8 cellular contexts compared by ENCODE assay signal in genomic region chr17:58755577-58756245, GRCh38. TPM values are rescaled to one million over a fixed set of nuclear protein-coding genes. Genes with fewer than 3 reads are reported as not detected.
DNase-seq lines count a peak whose midpoint lies in the region; FAIRE-seq and TF ChIP-seq lines count a peak whose summit lies in the region.

PPM1E (plus strand) TSS chr17:58755854.

- no peaks in the 10 kb centered on the region for H3K9me3 Mint-ChIP-seq in neural progenitor cell

- CTCF ChIA-PET in PC-9 (lab: Charles Lee) = no interaction called here

- no peak within 1 kb of the TSS for H3K27ac ChIP-seq in PC-9
- no peak within 1 kb of the TSS for H3K27ac ChIP-seq in neural progenitor cell
- no peak within 1 kb of the TSS for H3K27ac ChIP-seq in thymus (ENCODE audit: low read depth)

- peaks cover 6% of the 10 kb centered on the region for H3K36me3 Mint-ChIP-seq in neural progenitor cell

- H3K4me3 Mint-ChIP-seq in neural progenitor cell = peak within 1 kb of the TSS; percentile 100

- POLR2A ChIA-PET in PC-9 (lab: Charles Lee; ENCODE audit: unreplicated experiment) = no interaction called here

- H3K9me2 ChIP-seq in PC-9 (ENCODE audit: insufficient read depth) = no peaks in the 10 kb centered on the region

- H3K79me2 ChIP-seq in PC-9 (ENCODE audit: low read depth) (no peaks in the 10 kb centered on the region), neural progenitor cell (ENCODE audit: low read depth) (peaks cover 28% of the 10 kb centered on the region)

- TF ChIP-seq RAD21 in Ishikawa (IDR thresholded peaks at IDR 0.05; ENCODE audit: low read depth) = no peak

- H2AFZ ChIP-seq in PC-9 = no peak within 1 kb of the TSS
- peak within 1 kb of the TSS; percentile 78 for H2AFZ ChIP-seq in neural progenitor cell (replicated peaks)

- no peaks in the 10 kb centered on the region for H3K4me1 ChIP-seq in PC-9 (replicated peaks; ENCODE audit: insufficient read depth)
- peaks cover 11% of the 10 kb centered on the region for H3K4me1 ChIP-seq in neural progenitor cell
- peaks cover 16% of the 10 kb centered on the region for H3K4me1 ChIP-seq in thymus (ENCODE audit: control insufficient read depth, insufficient read depth, low read length)

- H3K36me3 ChIP-seq in PC-9 (ENCODE audit: low read depth) = no peaks in the 10 kb centered on the region
- no peaks in the 10 kb centered on the region for H3K36me3 ChIP-seq in neural progenitor cell
- H3K36me3 ChIP-seq in thymus (ENCODE audit: control insufficient read depth, insufficient read depth) = no peaks in the 10 kb centered on the region

- 2% methylated on average over 71 of the region's 71 CpGs for whole genome bisulfite sequencing in thymus

- H3F3A ChIP-seq in PC-9 (ENCODE audit: insufficient read depth, low read depth) (no peaks in the 10 kb centered on the region), neural progenitor cell (ENCODE audit: low read depth) (peaks cover 30% of the 10 kb centered on the region)

- no TSS peak for BruUV-seq in PC-9 (replicated peaks; lab: Mats Ljungman, UMichigan)

- H3K4me2 ChIP-seq in PC-9 (peak within 1 kb of the TSS; percentile 71), neural progenitor cell (peak within 1 kb of the TSS; percentile 99)

- H3K4me3 ChIP-seq in PC-9 (peak within 1 kb of the TSS; percentile 36; the same call in 1 of the 2 replicates), neural progenitor cell (peak within 1 kb of the TSS; percentile 98), thymus (ENCODE audit: low read length) (peak within 1 kb of the TSS; percentile 62)

- H3K9me3 ChIP-seq in PC-9 (ENCODE audit: insufficient read depth, low read depth) (no peaks in the 10 kb centered on the region), neural progenitor cell (ENCODE audit: low read depth) (no peaks in the 10 kb centered on the region), thymus (ENCODE audit: control insufficient read depth) (no peaks in the 10 kb centered on the region)

- H3K9ac ChIP-seq in neural progenitor cell = peak within 1 kb of the TSS; percentile 43

- no peak for TF ChIP-seq EP300 in Ishikawa (IDR thresholded peaks at IDR 0.05; ENCODE audit: borderline replicate concordance)

- peaks cover 23% of the 10 kb centered on the region for H3K4me1 Mint-ChIP-seq in neural progenitor cell

- peaks cover 2% of the 10 kb centered on the region for H3K27me3 Mint-ChIP-seq in neural progenitor cell (ENCODE audit: insufficient read depth, low read depth)

- DNase-seq in DMS153 (lab: John Stamatoyannopoulos, UW) (peak; percentile 61), PC-9 (peak; percentile 7 to 19), frontal cortex (ENCODE audit: low spot score in 2 of 2) (peak; percentile 69 to 72), neural progenitor cell (ENCODE audit: low spot score) (peak; percentile 99)
- DNase-seq in activated effector memory CD4-positive, alpha-beta T cell treated with anti-CD3 and anti-CD28 coated beads, Interleukin-2, amount 50 U/mL, for 16 hours = peak; percentile 76
- no peak for DNase-seq in effector CD4-positive, alpha-beta T cell

- TF ChIP-seq CTCF in PC-9 (conservative IDR thresholded peaks at IDR 0.05) (no peak), neural progenitor cell (IDR thresholded peaks at IDR 0.05) (no peak)

- intact Hi-C loops in PC-9 (cut with micrococcal nuclease; ENCODE audit: unreplicated experiment) = loop anchor here (5.0 kb wide), 1 partner anchor 518 kb away; the partner anchor contains the start of gene LPO

- FAIRE-seq in frontal cortex (lab: Jason Lieb, UNC) = no peak

- peak within 1 kb of the TSS; percentile 98 for H3K27ac Mint-ChIP-seq in neural progenitor cell

- H3K27me3 ChIP-seq in PC-9 (ENCODE audit: insufficient read depth, low read depth) (peaks cover 45% of the 10 kb centered on the region), neural progenitor cell (peaks cover 27% of the 10 kb centered on the region), thymus (ENCODE audit: control insufficient read depth, insufficient read depth) (peaks cover 16% of the 10 kb centered on the region)

- H4K20me1 ChIP-seq in PC-9 (ENCODE audit: insufficient read depth) = no peaks in the 10 kb centered on the region
- H4K20me1 ChIP-seq in neural progenitor cell (ENCODE audit: low read depth) = peaks cover 21% of the 10 kb centered on the region

TF ChIP-seq in Ishikawa, 13 proteins besides CTCF, POLR2A, EP300 and RAD21:
- TF ChIP-seq TAF1 (IDR thresholded peaks at IDR 0.05; ENCODE audit: low read depth) = peak; percentile 13; the same call in 1 of the 2 replicates
- TF ChIP-seq REST (IDR thresholded peaks at IDR 0.05; ENCODE audit: low read depth) = peak; percentile 80
- peak; percentile 49; the same call in 1 of the 2 replicates for TF ChIP-seq MAX (IDR thresholded peaks at IDR 0.05)
- no peak for TF ChIP-seq YY1 (IDR thresholded peaks at IDR 0.05; ENCODE audit: low read depth)

RNA-seq across cellular contexts. Expression of gene PPM1E, which starts in this region (rescaled TPM):
- total RNA-seq in PC-9 (2021) = 0.04 and 0.05 TPM in 2 replicates
- total RNA-seq in frontal cortex = 51.4 TPM
- total RNA-seq in neural progenitor cell (ENCODE audit: low replicate concordance) = 13.2 and 18.8 TPM in 2 replicates
- polyA plus RNA-seq in thymus = 0.30 TPM

Comparison
In these comparisons a context has a peak if more than half of its experiments do, and no peak if none do; other contexts are left out.
1. RNA of gene PPM1E (total RNA-seq): 51.4 TPM in frontal cortex (single experiment) and 13.2 to 18.8 TPM in neural progenitor cell; 0.04 to 0.05 TPM in PC-9; every median in the first group is over 10 times any median in the second.
2. Peak in DNase-seq, H3K4me3 ChIP-seq and H3K4me2 ChIP-seq in PC-9; RNA of the gene not detected or under 1 TPM.
3. H3K4me3 ChIP-seq: peak in every context shown above with its lines; median percentile 98 in neural progenitor cell; 62 in thymus; 36 in PC-9.